In the genomic region with DNA sequence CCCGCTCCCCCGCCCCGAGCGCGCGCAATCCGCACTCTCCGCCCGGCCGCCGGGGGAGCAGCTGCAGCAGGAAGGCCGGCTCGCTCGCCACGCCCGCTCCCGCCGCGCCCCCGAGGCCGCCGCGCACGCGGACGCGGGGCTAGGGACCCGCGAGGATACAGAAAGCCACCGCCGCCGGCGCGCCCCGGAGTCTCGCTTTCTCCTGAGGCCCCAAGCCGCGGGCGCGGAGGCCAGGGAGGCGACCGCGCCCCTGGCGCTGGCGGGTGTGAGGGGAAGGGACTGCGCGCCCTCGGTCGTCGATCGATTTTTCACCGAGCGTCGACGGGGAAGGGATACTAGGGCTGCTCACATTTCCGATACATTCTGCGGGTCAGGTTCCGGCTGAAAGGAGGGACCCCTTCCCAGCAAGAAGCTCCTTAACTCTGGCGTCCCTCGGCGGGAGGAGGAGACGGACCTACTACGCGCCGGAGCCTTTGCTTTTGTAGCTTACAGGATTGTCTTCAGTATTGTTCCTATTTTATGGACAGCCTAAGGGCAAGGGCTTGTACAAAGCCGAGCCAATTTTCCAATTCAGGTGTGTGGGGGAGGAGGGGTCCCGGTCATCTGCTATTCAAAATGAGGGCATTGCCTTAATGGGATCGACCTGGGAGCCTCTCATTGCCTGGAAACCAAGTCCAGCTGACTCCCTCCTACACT, we compare ENCODE assay signal across 8 cellular contexts. TPM values are rescaled to one million over a fixed set of nuclear protein-coding genes. Genes with fewer than 3 reads are reported as not detected.
DNase-seq lines count a peak whose midpoint lies in the region; ATAC-seq and TF ChIP-seq lines count a peak whose summit lies in the region.

No MANE protein-coding gene starts in this region.

- no peaks in the 10 kb centered on the region for H3K9me3 Mint-ChIP-seq in activated CD4-positive, alpha-beta T cell treated with anti-CD3 and anti-CD28 coated beads for 36 hours (ENCODE audit: low read depth)

- H3K36me3 Mint-ChIP-seq in activated CD4-positive, alpha-beta T cell treated with anti-CD3 and anti-CD28 coated beads for 36 hours (ENCODE audit: low read depth): no peaks in the 10 kb centered on the region

- CTCF ChIA-PET in activated CD4-positive, alpha-beta T cell treated with anti-CD3 and anti-CD28 coated beads for 36 hours (lab: Charles Lee): interaction anchor here (0.6 to 8.4 kb wide), 11 partner anchors 11 to 636 kb away, joined by 3 to 69 read pairs (median 3); a partner anchor contains a TSS

- H3K9me3 ChIP-seq in colonic mucosa: no peaks in the 10 kb centered on the region

- peak overlapping the region; percentile 78 for H3K27ac ChIP-seq in colonic mucosa

- H3K9ac ChIP-seq in colonic mucosa (ENCODE audit: low read depth in 2 of 2, low read length in 2 of 2): peak overlapping the region; percentile 64 to 81

- H3K27me3 Mint-ChIP-seq in activated CD4-positive, alpha-beta T cell treated with anti-CD3 and anti-CD28 coated beads for 36 hours: peaks cover 33% of the 10 kb centered on the region

- ATAC-seq in GM18517 (IDR thresholded peaks at IDR 0.05; ENCODE audit: unreplicated experiment) (peak; percentile 32), HG03066 (IDR thresholded peaks at IDR 0.05; ENCODE audit: low read depth, unreplicated experiment) (peak; percentile 41), left lobe of liver (peak; percentile 81)
- ATAC-seq in activated CD4-positive, alpha-beta T cell treated with anti-CD3 and anti-CD28 coated beads for 36 hours: peak; percentile 79

- peak overlapping the region; percentile 73 for H3K4me3 Mint-ChIP-seq in activated CD4-positive, alpha-beta T cell treated with anti-CD3 and anti-CD28 coated beads for 36 hours

- H3K36me3 ChIP-seq in colonic mucosa: no peaks in the 10 kb centered on the region

- DNase-seq in A172 (ENCODE audit: low spot score) (peak; percentile 44), NCI-H2227 treated with DMSO at 0.1 percent for 48 hours (lab: John Stamatoyannopoulos, UW) (peak; percentile 81), colonic mucosa (peak; percentile 79), left lobe of liver (ENCODE audit: low spot score) (peak; percentile 82)
- peak; percentile 86 for DNase-seq in activated CD4-positive, alpha-beta T cell treated with anti-CD3 and anti-CD28 coated beads for 36 hours
- DNase-seq in stimulated activated CD4-positive, alpha-beta T cell treated with anti-CD3 and anti-CD28 coated beads, Interleukin-2, amount 100 ng/mL, for 24 hours: peak; percentile 73 to 78

- intact Hi-C loops in activated CD4-positive, alpha-beta T cell treated with anti-CD3 and anti-CD28 coated beads for 36 hours (cut with DNase I, micrococcal nuclease): loop anchor here (1.0 to 5.0 kb wide), 12 partner anchors 146 to 781 kb away; a partner anchor contains a TSS
- intact Hi-C loops in colonic mucosa (cut with DNase I): no loop called here

- no peak for TF ChIP-seq CTCF in colonic mucosa (IDR thresholded peaks at IDR 0.05)

- no peaks in the 10 kb centered on the region for H3K4me1 ChIP-seq in colonic mucosa

- POLR2A ChIA-PET in activated CD4-positive, alpha-beta T cell treated with anti-CD3 and anti-CD28 coated beads for 36 hours (lab: Charles Lee): no interaction called here

- H3K4me3 ChIP-seq in colonic mucosa: peak overlapping the region; percentile 71

- no peaks in the 10 kb centered on the region for H3K27me3 ChIP-seq in colonic mucosa

- H3K27ac Mint-ChIP-seq in activated CD4-positive, alpha-beta T cell treated with anti-CD3 and anti-CD28 coated beads for 36 hours: no peak overlapping the region

- H3K4me1 Mint-ChIP-seq in activated CD4-positive, alpha-beta T cell treated with anti-CD3 and anti-CD28 coated beads for 36 hours: peaks cover 32% of the 10 kb centered on the region

RNA-seq across cellular contexts. Expression of a gene that starts 0.4 kb away (rescaled TPM):
- total RNA-seq in A172 (2014; rRNA removed; shearing (Covaris generic)): 12.1 and 18.3 TPM in 2 replicates
- 1 to 10 TPM; 4.3 to 4.8 TPM for total RNA-seq in activated CD4-positive, alpha-beta T cell treated with anti-CD3 and anti-CD28 coated beads for 36 hours
- total RNA-seq in colonic mucosa (10 to 100 TPM; 20.0 to 21.1 TPM), left lobe of liver (4.5 TPM)

Comparison
In these comparisons a context has a peak if more than half of its experiments do, and no peak if none do; other contexts are left out.
1. Peak in every context shown above with its lines: DNase-seq, ATAC-seq, H3K4me3 ChIP-seq and H3K27ac ChIP-seq.